In genomic region chr2:237258146-237258545, GRCh38 we compare ENCODE assay signal across 13 cellular contexts.
A peak's percentile ranks its signal among the peaks of the same experiment; 100 is the strongest.
DNase-seq lines count a peak whose midpoint lies in the region; ATAC-seq and TF ChIP-seq lines count a peak whose summit lies in the region.
"Had no signal": no experiment of that assay in that cellular context is flagged by ENCODE, and none has a peak within 500 bp of the region (broad histone marks: within the 10 kb centered on the region; RNA-seq: fewer than 3 reads in every experiment).

No MANE protein-coding gene starts in this region.

- H3K27me3 ChIP-seq in tibial artery, result no peaks in the 10 kb centered on the region

- H3K27ac ChIP-seq in tibial artery, result peak overlapping the region; percentile 79 to 82

- H3K27me3 Mint-ChIP-seq in WTC11 (ENCODE audit: low read depth), result no peaks in the 10 kb centered on the region

- H3K27ac Mint-ChIP-seq in WTC11, result no peak overlapping the region
- H3K27ac Mint-ChIP-seq: activated CD8-positive, alpha-beta T cell treated with anti-CD3 and anti-CD28 coated beads, Interleukin-2, amount 10 ng/mL, durations not matched to agents 7 days and 5 days; activated naive CD4-positive, alpha-beta T cell treated with anti-CD3 and anti-CD28 coated beads, Interleukin-2, amount 10 ng/mL, durations not matched to agents 7 days and 5 days had no signal

- no peak overlapping the region for H3K4me3 ChIP-seq in tibial artery

- H3K4me1 Mint-ChIP-seq in WTC11, result peaks cover 10% of the 10 kb centered on the region

- no peaks in the 10 kb centered on the region for H3K36me3 ChIP-seq in tibial artery

- POLR2A ChIA-PET in WTC11 (lab: Charles Lee), result no interaction called here

- peak; percentile 87 for ATAC-seq in WTC11
- ATAC-seq in GM21515 (IDR thresholded peaks at IDR 0.05; ENCODE audit: unreplicated experiment), result no peak
- ATAC-seq: activated CD8-positive, alpha-beta T cell treated with anti-CD3 and anti-CD28 coated beads, Interleukin-2, amount 10 ng/mL, durations not matched to agents 7 days and 5 days had no signal

- no peaks in the 10 kb centered on the region for H3K9me3 ChIP-seq in tibial artery

- intact Hi-C loops in tibial artery (cut with DNase I; ENCODE audit: low total_unique reads), result no loop called here

- H3K36me3 Mint-ChIP-seq in WTC11, result no peaks in the 10 kb centered on the region
- H3K36me3 Mint-ChIP-seq: activated naive CD4-positive, alpha-beta T cell treated with anti-CD3 and anti-CD28 coated beads, Interleukin-2, amount 10 ng/mL, durations not matched to agents 7 days and 5 days had no signal

- H3K4me3 Mint-ChIP-seq in WTC11, result no peak overlapping the region
- H3K4me3 Mint-ChIP-seq: activated CD8-positive, alpha-beta T cell treated with anti-CD3 and anti-CD28 coated beads, Interleukin-2, amount 10 ng/mL, durations not matched to agents 7 days and 5 days; activated naive CD4-positive, alpha-beta T cell treated with anti-CD3 and anti-CD28 coated beads, Interleukin-2, amount 10 ng/mL, durations not matched to agents 7 days and 5 days had no signal

- DNase-seq in NCI-H82 (lab: John Stamatoyannopoulos, UW) (peak; percentile 20), NCI-H82 treated with DMSO at 0.1 percent for 48 hours (lab: John Stamatoyannopoulos, UW; ENCODE audit: unreplicated experiment) (no peak), WTC11 (ENCODE audit: low spot score) (peak; percentile 41), iPS-NIHi11 (ENCODE audit: low spot score) (peak; percentile 30), tibial artery (no peak), NCI-H1092 treated with DMSO at 0.1 percent for 48 hours (lab: John Stamatoyannopoulos, UW) (no peak), medulla oblongata (ENCODE audit: extremely low spot score) (no peak)
- DNase-seq: activated CD8-positive, alpha-beta T cell treated with anti-CD3 and anti-CD28 coated beads, Interleukin-2, amount 10 ng/mL, durations not matched to agents 7 days and 5 days; activated naive CD4-positive, alpha-beta T cell treated with anti-CD3 and anti-CD28 coated beads, Interleukin-2, amount 10 ng/mL, durations not matched to agents 7 days and 5 days; cortex of kidney; NCI-H1694 treated with DMSO at 0.1 percent for 48 hours; T-helper 2 cell had no signal

- TF ChIP-seq CTCF in WTC11 (IDR thresholded peaks at IDR 0.05) (no peak), tibial artery (IDR thresholded peaks at IDR 0.05) (no peak)

- H3K4me1 ChIP-seq in tibial artery, result peaks cover 0 to 60% (median 20%) of the 10 kb centered on the region in 4 donors

- H3K9me3 Mint-ChIP-seq in WTC11, result no peaks in the 10 kb centered on the region
- H3K9me3 Mint-ChIP-seq: activated naive CD4-positive, alpha-beta T cell treated with anti-CD3 and anti-CD28 coated beads, Interleukin-2, amount 10 ng/mL, durations not matched to agents 7 days and 5 days had no signal

- CTCF ChIA-PET in WTC11 (lab: Charles Lee), result interaction anchor here (2.4 to 2.9 kb wide), 3 partner anchors 11 to 163 kb away, joined by 8 to 20 read pairs (median 16); no protein-coding TSS in a partner anchor

TF ChIP-seq in WTC11, 78 proteins besides CTCF, POLR2A, EP300 and RAD21:
- TF ChIP-seq TEAD4 (CRISPR knock-in tag; IDR thresholded peaks at IDR 0.05), result no peak
- no peak for TF ChIP-seq USF2 (CRISPR knock-in tag; IDR thresholded peaks at IDR 0.05)
- no peak for TF ChIP-seq FOXP4 (CRISPR knock-in tag; IDR thresholded peaks at IDR 0.05)
- no peak for TF ChIP-seq NFE2L1 (CRISPR knock-in tag; IDR thresholded peaks at IDR 0.05)
- TF ChIP-seq ZBTB21 (CRISPR knock-in tag; IDR thresholded peaks at IDR 0.05; ENCODE audit: borderline replicate concordance), result no peak
- TF ChIP-seq ATF1 (CRISPR knock-in tag; IDR thresholded peaks at IDR 0.05), result no peak
- no peak for TF ChIP-seq CREM (CRISPR knock-in tag; IDR thresholded peaks at IDR 0.05)
- no peak for TF ChIP-seq FOXK1 (CRISPR knock-in tag; IDR thresholded peaks at IDR 0.05)
- TF ChIP-seq ZMAT4 (CRISPR knock-in tag; IDR thresholded peaks at IDR 0.05), result no peak
- TF ChIP-seq E2F4 (CRISPR knock-in tag; IDR thresholded peaks at IDR 0.05; ENCODE audit: borderline replicate concordance, low read depth), result no peak
- no peak for TF ChIP-seq KAT7 (CRISPR knock-in tag; IDR thresholded peaks at IDR 0.05; ENCODE audit: borderline replicate concordance)
- TF ChIP-seq ATF3 (CRISPR knock-in tag; conservative IDR thresholded peaks at IDR 0.05), result no peak
- no peak for TF ChIP-seq ZNF396 (CRISPR knock-in tag; IDR thresholded peaks at IDR 0.05; ENCODE audit: borderline replicate concordance)
- TF ChIP-seq EMX1 (CRISPR knock-in tag; IDR thresholded peaks at IDR 0.05), result no peak
- TF ChIP-seq JUN (CRISPR knock-in tag; IDR thresholded peaks at IDR 0.05), result no peak
- TF ChIP-seq MXD4 (CRISPR knock-in tag; IDR thresholded peaks at IDR 0.05; ENCODE audit: borderline replicate concordance), result no peak

Comparison
In these comparisons a context has a peak if more than half of its experiments do, and no peak if none do; other contexts are left out.
1. DNase-seq: peak in NCI-H82 (single experiment), WTC11 (single experiment) and iPS-NIHi11 (single experiment); none in NCI-H82 treated with DMSO at 0.1 percent for 48 hours (single experiment), tibial artery (0 of 2), NCI-H1092 treated with DMSO at 0.1 percent for 48 hours (single experiment) and medulla oblongata (single experiment).